In the genomic region with DNA sequence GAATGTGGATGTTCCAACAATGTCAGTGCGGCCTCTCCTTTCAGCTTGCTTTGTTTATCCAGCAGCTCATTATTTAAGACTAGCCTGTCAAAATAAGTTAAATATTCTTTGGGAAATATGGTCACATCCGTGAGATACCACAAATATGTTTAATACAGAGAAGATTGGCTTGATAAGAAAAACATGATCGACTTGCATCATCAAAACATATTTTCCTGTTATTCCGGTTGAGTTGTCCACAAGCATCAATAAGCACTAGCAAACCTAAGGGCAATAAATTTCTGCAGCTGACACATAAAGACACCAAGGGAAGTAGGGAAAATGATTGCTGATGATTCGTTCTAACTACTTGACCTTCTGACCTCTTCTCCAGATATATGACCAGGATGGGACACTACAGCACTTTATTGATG, we compare ENCODE assay signal across 30 cellular contexts.
DNase-seq lines count a peak whose midpoint lies in the region; ATAC-seq and TF ChIP-seq lines count a peak whose summit lies in the region.
"Had no signal": no experiment of that assay in that cellular context is flagged by ENCODE, and none has a peak within 500 bp of the region (broad histone marks: within the 10 kb centered on the region; RNA-seq: fewer than 3 reads in every experiment).

No MANE protein-coding gene starts in this region.

- no peak overlapping the region for H3K4me3 ChIP-seq in coronary artery
- H3K4me3 ChIP-seq: gastrocnemius medialis, GM23338, K562, lung, MG63, mucosa of descending colon, SJSA1, testis had no signal

- TF ChIP-seq CTCF in coronary artery (IDR thresholded peaks at IDR 0.05): no peak

- ATAC-seq in GM21360 (IDR thresholded peaks at IDR 0.05; ENCODE audit: unreplicated experiment): no peak
- ATAC-seq in left lobe of liver: no peak
- no peak for ATAC-seq in GM18505 (IDR thresholded peaks at IDR 0.05; ENCODE audit: unreplicated experiment)
- ATAC-seq: activated CD8-positive, alpha-beta memory T cell treated with anti-CD3 and anti-CD28 coated beads, Interleukin-2, amount 10 ng/mL, durations not matched to agents 7 days and 5 days; activated T-cell treated with anti-CD3 and anti-CD28 coated beads, Interleukin-2, amount 50 U/mL, for 4 hours; CD8-positive, alpha-beta T cell; gastrocnemius medialis; GM23338; K562; mucosa of descending colon; stimulated activated naive CD8-positive, alpha-beta T cell treated with anti-CD3 and anti-CD28 coated beads, Interleukin-15, Interleukin-2, amounts not matched to agents 100 U/mL and 50 U/mL, for 24 hours had no signal

- DNase-seq in A172 (ENCODE audit: low spot score) (peak; percentile 5), M059J (ENCODE audit: low read depth) (peak; percentile 47), coronary artery (ENCODE audit: low spot score) (no peak), retina (peak; percentile 31), substantia nigra (lab: John Stamatoyannopoulos, UW) (no peak), left lobe of liver (ENCODE audit: low spot score) (no peak)
- DNase-seq: ACHN; activated CD4-positive, alpha-beta T cell treated with anti-CD3 and anti-CD28 coated beads, Interleukin-2, amount 50 U/mL, for 4 hours; activated CD8-positive, alpha-beta memory T cell treated with anti-CD3 and anti-CD28 coated beads, Interleukin-2, amount 10 ng/mL, durations not matched to agents 7 days and 5 days; activated gamma-delta T cell; activated naive CD8-positive, alpha-beta T cell treated with anti-CD3 and anti-CD28 coated beads for 36 hours; activated T-cell treated with anti-CD3 and anti-CD28 coated beads, Interleukin-2, amount 50 U/mL, for 4 hours; CD8-positive, alpha-beta T cell; central memory CD4-positive, alpha-beta T cell; dermis blood vessel endothelial cell; gastrocnemius medialis; kidney glomerular epithelial cell; MG63; mucosa of descending colon; NCI-H1105 treated with DMSO at 0.1 percent for 48 hours; NCI-H2081 treated with DMSO at 0.1 percent for 48 hours; stimulated activated naive CD8-positive, alpha-beta T cell treated with anti-CD3 and anti-CD28 coated beads, Interleukin-15, Interleukin-2, amounts not matched to agents 100 U/mL and 50 U/mL, for 24 hours; testis had no signal

- TF ChIP-seq POLR2A in GM18505 (IDR thresholded peaks at IDR 0.05; ENCODE audit: borderline replicate concordance, extremely low read depth, insufficient read depth, insufficient read length): no peak

- H3K27ac ChIP-seq in coronary artery: peak overlapping the region; percentile 29 to 30
- H3K27ac ChIP-seq in substantia nigra (ENCODE audit: low read depth, low read length, poor library complexity, severe bottlenecking): no peak overlapping the region
- H3K27ac ChIP-seq: gastrocnemius medialis, RWPE1, SJSA1, testis had no signal

Comparison
In these comparisons a context has a peak if more than half of its experiments do, and no peak if none do; other contexts are left out.
1. DNase-seq: peak in A172 (single experiment), M059J (single experiment) and retina (single experiment); none in coronary artery (single experiment), substantia nigra (0 of 49) and left lobe of liver (single experiment).